In the genomic region with DNA sequence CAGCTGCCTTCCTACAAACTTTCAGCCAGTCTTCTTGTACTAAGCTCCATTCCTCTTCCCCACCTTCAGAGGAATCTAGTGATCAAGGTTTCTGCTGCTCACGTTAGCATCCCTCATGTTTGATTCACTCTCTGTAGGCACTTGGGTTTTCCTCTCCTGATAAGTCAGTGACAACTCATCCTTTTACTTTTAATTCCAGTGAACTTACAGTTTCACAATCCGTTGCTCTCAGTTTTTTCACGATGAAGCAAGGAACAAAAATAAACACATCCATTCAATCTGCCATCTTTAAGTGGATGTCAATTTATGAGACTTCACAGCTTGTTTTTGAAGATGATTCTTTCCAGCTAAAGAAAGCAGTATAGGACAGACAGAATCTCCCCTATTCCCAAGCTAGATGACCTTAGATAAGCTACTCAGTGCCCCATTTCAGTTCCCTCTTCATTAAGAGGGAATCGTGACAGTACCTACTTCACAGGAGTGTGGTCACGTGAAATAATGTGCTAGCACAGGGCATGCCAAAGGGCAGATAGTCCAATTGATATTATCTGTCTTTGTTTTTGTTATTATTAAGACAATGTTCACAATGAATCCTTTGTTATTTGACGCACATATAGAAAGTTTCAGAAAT, we compare ENCODE assay signal across 1 cellular context.
TF ChIP-seq lines count a peak whose summit lies in the region.

No MANE protein-coding gene starts in this region.

TF ChIP-seq in SK-N-SH, 30 proteins besides CTCF, POLR2A, EP300 and RAD21 (continued from another document):
- TF ChIP-seq CHD2 (IDR thresholded peaks at IDR 0.05; ENCODE audit: low read length, partially characterized antibody) (no peak), YY1 (IDR thresholded peaks at IDR 0.05; ENCODE audit: low read depth) (no peak), RFX5 (IDR thresholded peaks at IDR 0.05; ENCODE audit: low read length) (no peak)
- TF ChIP-seq, protein P1, sequence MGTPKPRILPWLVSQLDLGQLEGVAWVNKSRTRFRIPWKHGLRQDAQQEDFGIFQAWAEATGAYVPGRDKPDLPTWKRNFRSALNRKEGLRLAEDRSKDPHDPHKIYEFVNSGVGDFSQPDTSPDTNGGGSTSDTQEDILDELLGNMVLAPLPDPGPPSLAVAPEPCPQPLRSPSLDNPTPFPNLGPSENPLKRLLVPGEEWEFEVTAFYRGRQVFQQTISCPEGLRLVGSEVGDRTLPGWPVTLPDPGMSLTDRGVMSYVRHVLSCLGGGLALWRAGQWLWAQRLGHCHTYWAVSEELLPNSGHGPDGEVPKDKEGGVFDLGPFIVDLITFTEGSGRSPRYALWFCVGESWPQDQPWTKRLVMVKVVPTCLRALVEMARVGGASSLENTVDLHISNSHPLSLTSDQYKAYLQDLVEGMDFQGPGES (IDR thresholded peaks at IDR 0.05; ENCODE audit: low read depth, low read length), result no peak
